ENCODE assay signal across 16 cellular contexts in genomic region chr7:50952544-50952943, GRCh38.
DNase-seq lines count a peak whose midpoint lies in the region; ATAC-seq and TF ChIP-seq lines count a peak whose summit lies in the region.
"Had no signal": no experiment of that assay in that cellular context is flagged by ENCODE, and none has a peak within 500 bp of the region (broad histone marks: within the 10 kb centered on the region; RNA-seq: fewer than 3 reads in every experiment).

No MANE protein-coding gene starts in this region.

- H3K79me2 ChIP-seq in mammary epithelial cell (ENCODE audit: insufficient read depth, low read length), result no peaks in the 10 kb centered on the region
- no peaks in the 10 kb centered on the region for H3K79me2 ChIP-seq in PC-9 (ENCODE audit: low read depth)
- no peaks in the 10 kb centered on the region for H3K79me2 ChIP-seq in neural progenitor cell (ENCODE audit: low read depth)

- H3K4me3 Mint-ChIP-seq in MCF 10A (ENCODE audit: unreplicated experiment) (no peak overlapping the region), neural progenitor cell (no peak overlapping the region)
- H3K4me3 Mint-ChIP-seq in stimulated activated memory B cell treated with anti-CD40 and anti-IgM and Interleukin-4, amounts not matched to agents 10 μg/mL and 1 μg/mL and 100 μg/mL, for 72 hours, result no peak overlapping the region
- H3K4me3 Mint-ChIP-seq: CD4-positive, alpha-beta T cell; GM23338 had no signal

- TF ChIP-seq EP300 in stomach (IDR thresholded peaks at IDR 0.05), result no peak

- ATAC-seq in stimulated activated memory B cell treated with anti-CD40 and anti-IgM and Interleukin-4, amounts not matched to agents 10 μg/mL and 1 μg/mL and 100 μg/mL, for 72 hours, result no peak
- ATAC-seq: GM12878, GM23338 had no signal

- H3K27me3 Mint-ChIP-seq in MCF 10A (ENCODE audit: insufficient read depth, unreplicated experiment), result no peaks in the 10 kb centered on the region
- no peaks in the 10 kb centered on the region for H3K27me3 Mint-ChIP-seq in neural progenitor cell (ENCODE audit: insufficient read depth, low read depth)
- no peaks in the 10 kb centered on the region for H3K27me3 Mint-ChIP-seq in stimulated activated memory B cell treated with anti-CD40 and anti-IgM and Interleukin-4, amounts not matched to agents 10 μg/mL and 1 μg/mL and 100 μg/mL, for 72 hours

- no peak overlapping the region for H3K4me3 ChIP-seq in mammary epithelial cell (replicated peaks in 1 of 3; ENCODE audit: insufficient read depth in 1 of 3, low read depth in 2 of 3, low read length in 3 of 3)
- H3K4me3 ChIP-seq in BLaER1, result no peak overlapping the region
- H3K4me3 ChIP-seq in PC-9, result no peak overlapping the region
- no peak overlapping the region for H3K4me3 ChIP-seq in neural progenitor cell
- H3K4me3 ChIP-seq in stomach, result no peak overlapping the region
- H3K4me3 ChIP-seq: GM12878, GM23338 had no signal

- H3K9me3 ChIP-seq in mammary epithelial cell (replicated peaks; ENCODE audit: insufficient read depth, low read length) (no peaks in the 10 kb centered on the region), BLaER1 (peaks cover 12% of the 10 kb centered on the region; the same call in 1 of the 2 replicates), PC-9 (ENCODE audit: insufficient read depth, low read depth) (peaks cover 19% of the 10 kb centered on the region; the same call in 1 of the 2 replicates), neural progenitor cell (ENCODE audit: low read depth) (peaks cover 10% of the 10 kb centered on the region), stomach (peaks cover 0 to 16% (median 12%) of the 10 kb centered on the region in 4 donors)

- no TSS peak for BruUV-seq in MCF 10A (replicated peaks; lab: Mats Ljungman, UMichigan)
- BruUV-seq in mammary epithelial cell (replicated peaks; lab: Mats Ljungman, UMichigan), result no TSS peak
- no TSS peak for BruUV-seq in PC-9 (replicated peaks; lab: Mats Ljungman, UMichigan)

- no peaks in the 10 kb centered on the region for H3K9me2 ChIP-seq in PC-9 (ENCODE audit: insufficient read depth)

- H3K9ac ChIP-seq in mammary epithelial cell (ENCODE audit: insufficient read depth, low read length) (no peak overlapping the region), BLaER1 (no peak overlapping the region), neural progenitor cell (no peak overlapping the region)

- POLR2A ChIA-PET in MCF 10A (lab: Yijun Ruan, JAX) (interaction anchor here (0.7 to 1.3 kb wide), 2 partner anchors 11 to 35 kb away, joined by 4 to 5 read pairs; no protein-coding TSS in a partner anchor), PC-9 (lab: Charles Lee; ENCODE audit: unreplicated experiment) (no interaction called here), HEK293T (lab: Yijun Ruan, JAX) (no interaction called here)

- H3K36me3 Mint-ChIP-seq in MCF 10A (ENCODE audit: insufficient read depth, unreplicated experiment) (no peaks in the 10 kb centered on the region), neural progenitor cell (peaks cover 2% of the 10 kb centered on the region)
- no peaks in the 10 kb centered on the region for H3K36me3 Mint-ChIP-seq in stimulated activated memory B cell treated with anti-CD40 and anti-IgM and Interleukin-4, amounts not matched to agents 10 μg/mL and 1 μg/mL and 100 μg/mL, for 72 hours

- no peak overlapping the region for H3K27ac ChIP-seq in mammary epithelial cell (ENCODE audit: insufficient read depth, low read depth, low read length)
- no peak overlapping the region for H3K27ac ChIP-seq in BLaER1
- H3K27ac ChIP-seq in PC-9, result peak overlapping the region; percentile 87
- H3K27ac ChIP-seq in neural progenitor cell, result no peak overlapping the region
- H3K27ac ChIP-seq in stomach, result no peak overlapping the region

- DNase-seq in MCF 10A (ENCODE audit: unreplicated experiment) (peak; percentile 9), mammary epithelial cell (no peak), PC-9 (no peak), neural progenitor cell (ENCODE audit: low spot score) (peak; percentile 19), stomach (no peak), HEK293T (ENCODE audit: extremely low spot score) (no peak)
- DNase-seq: 8988T; C1 segment of cervical spinal cord; Calu3; CD4-positive, alpha-beta T cell; DMS 273 treated with DMSO at 0.1 percent for 48 hours; H7 had no signal

- H3K9me3 Mint-ChIP-seq in MCF 10A (ENCODE audit: unreplicated experiment), result peaks cover 27% of the 10 kb centered on the region
- peaks cover 26% of the 10 kb centered on the region for H3K9me3 Mint-ChIP-seq in neural progenitor cell
- peaks cover 21% of the 10 kb centered on the region for H3K9me3 Mint-ChIP-seq in stimulated activated memory B cell treated with anti-CD40 and anti-IgM and Interleukin-4, amounts not matched to agents 10 μg/mL and 1 μg/mL and 100 μg/mL, for 72 hours

- H4K20me1 ChIP-seq in mammary epithelial cell (ENCODE audit: insufficient read depth, low read length) (no peaks in the 10 kb centered on the region), BLaER1 (no peaks in the 10 kb centered on the region), PC-9 (ENCODE audit: insufficient read depth) (no peaks in the 10 kb centered on the region), neural progenitor cell (ENCODE audit: low read depth) (no peaks in the 10 kb centered on the region)

- H3K36me3 ChIP-seq in mammary epithelial cell (ENCODE audit: insufficient read depth, low read length) (no peaks in the 10 kb centered on the region), BLaER1 (no peaks in the 10 kb centered on the region), PC-9 (ENCODE audit: low read depth) (peaks cover 5% of the 10 kb centered on the region; the same call in 1 of the 2 replicates), neural progenitor cell (peaks cover 7% of the 10 kb centered on the region), stomach (no peaks in the 10 kb centered on the region)

- H3K27ac Mint-ChIP-seq in MCF 10A (ENCODE audit: low read depth, unreplicated experiment) (peak overlapping the region; percentile 29), neural progenitor cell (no peak overlapping the region)
- H3K27ac Mint-ChIP-seq in stimulated activated memory B cell treated with anti-CD40 and anti-IgM and Interleukin-4, amounts not matched to agents 10 μg/mL and 1 μg/mL and 100 μg/mL, for 72 hours, result no peak overlapping the region
- H3K27ac Mint-ChIP-seq: CD4-positive, alpha-beta T cell; GM23338 had no signal

- H3K4me2 ChIP-seq in mammary epithelial cell (ENCODE audit: insufficient read depth, low read depth, low read length) (no peak overlapping the region), BLaER1 (peak overlapping the region; percentile 59), PC-9 (no peak overlapping the region), neural progenitor cell (peak overlapping the region; percentile 32)
- H3K4me2 ChIP-seq: GM23338 had no signal

- 14% methylated on average over 3 of the region's 3 CpGs for WGBS in mammary epithelial cell (ENCODE audit: low coverage, missing lambda C conversion rate)
- 23 to 34% (median 30%) methylated on average over 3 of the region's 3 CpGs for WGBS in stomach, 5 donors

- H3K4me1 Mint-ChIP-seq in MCF 10A (ENCODE audit: insufficient read depth, unreplicated experiment) (peaks cover 20% of the 10 kb centered on the region), neural progenitor cell (peaks cover 27% of the 10 kb centered on the region)
- no peaks in the 10 kb centered on the region for H3K4me1 Mint-ChIP-seq in stimulated activated memory B cell treated with anti-CD40 and anti-IgM and Interleukin-4, amounts not matched to agents 10 μg/mL and 1 μg/mL and 100 μg/mL, for 72 hours

- H3F3A ChIP-seq in PC-9 (ENCODE audit: insufficient read depth, low read depth) (peaks cover 19% of the 10 kb centered on the region), neural progenitor cell (ENCODE audit: low read depth) (peaks cover 8% of the 10 kb centered on the region)

- intact Hi-C loops in MCF 10A (cut with micrococcal nuclease) (no loop called here), mammary epithelial cell (cut with micrococcal nuclease) (no loop called here), PC-9 (cut with micrococcal nuclease; ENCODE audit: unreplicated experiment) (loop anchor here (5.0 kb wide), 1 partner anchor 155 kb away; no protein-coding TSS in a partner anchor), stomach (cut with DNase I; ENCODE audit: low total_unique reads) (no loop called here)

- no peaks in the 10 kb centered on the region for H3K27me3 ChIP-seq in mammary epithelial cell (ENCODE audit: insufficient read depth, low read length)
- no peaks in the 10 kb centered on the region for H3K27me3 ChIP-seq in BLaER1
- H3K27me3 ChIP-seq in PC-9 (ENCODE audit: insufficient read depth, low read depth), result no peaks in the 10 kb centered on the region
- H3K27me3 ChIP-seq in neural progenitor cell, result no peaks in the 10 kb centered on the region
- H3K27me3 ChIP-seq in stomach, result no peaks in the 10 kb centered on the region

- CTCF ChIA-PET in MCF 10A (lab: Yijun Ruan, JAX), result interaction anchor here (0.7 kb wide), 2 partner anchors 115 to 790 kb away, joined by 3 to 4 read pairs; no protein-coding TSS in a partner anchor
- CTCF ChIA-PET in mammary epithelial cell (lab: Charles Lee; ENCODE audit: low non-redundant PET), result no interaction called here
- CTCF ChIA-PET in PC-9 (lab: Charles Lee), result no interaction called here
- CTCF ChIA-PET in HEK293T (lab: Yijun Ruan, JAX), result interaction anchor here (0.6 kb wide), 1 partner anchor 477 kb away, joined by 3 read pairs; no protein-coding TSS in a partner anchor

- no peak for TF ChIP-seq CTCF in MCF 10A (IDR thresholded peaks at IDR 0.05; ENCODE audit: unreplicated experiment)
- TF ChIP-seq CTCF in mammary epithelial cell (conservative IDR thresholded peaks at IDR 0.05 in 1 of 2, IDR thresholded peaks at IDR 0.05 in 1 of 2; ENCODE audit: extremely low read depth in 1 of 2, insufficient read depth in 1 of 2, low read depth in 1 of 2, low read length in 2 of 2), result no peak
- no peak for TF ChIP-seq CTCF in PC-9 (conservative IDR thresholded peaks at IDR 0.05)
- TF ChIP-seq CTCF in neural progenitor cell (IDR thresholded peaks at IDR 0.05), result no peak
- TF ChIP-seq CTCF in stomach (IDR thresholded peaks at IDR 0.05), result no peak

- TF ChIP-seq POLR2A in stomach (IDR thresholded peaks at IDR 0.05), result no peak

- H2AFZ ChIP-seq in mammary epithelial cell (ENCODE audit: low read depth, low read length) (no peak overlapping the region), PC-9 (no peak overlapping the region; the same call in 1 of the 2 replicates), neural progenitor cell (replicated peaks) (no peak overlapping the region)
- H2AFZ ChIP-seq: GM23338 had no signal

- no peaks in the 10 kb centered on the region for H3K4me1 ChIP-seq in mammary epithelial cell (ENCODE audit: insufficient read depth, low read length)
- peaks cover 49% of the 10 kb centered on the region for H3K4me1 ChIP-seq in BLaER1
- H3K4me1 ChIP-seq in PC-9 (replicated peaks; ENCODE audit: insufficient read depth), result peaks cover 38% of the 10 kb centered on the region
- H3K4me1 ChIP-seq in neural progenitor cell, result peaks cover 23% of the 10 kb centered on the region
- H3K4me1 ChIP-seq in stomach, result no peaks in the 10 kb centered on the region

- in situ Hi-C loops in mammary epithelial cell (cut with MboI; ENCODE audit: low sequenced_read_pairs in 2 of 2), result no loop called here

- dilution Hi-C loops in mammary epithelial cell (cut with HindIII; ENCODE audit: low sequenced_read_pairs), result no loop called here

TF ChIP-seq in HEK293T, 16 proteins besides CTCF, POLR2A, EP300 and RAD21 (continues in another document):
- TF ChIP-seq LEF1 (IDR thresholded peaks at IDR 0.05; ENCODE audit: borderline replicate concordance) (no peak), CTBP1 (IDR thresholded peaks at IDR 0.05; ENCODE audit: borderline replicate concordance) (no peak), TARDBP (IDR thresholded peaks at IDR 0.05) (no peak)

Comparison
In these comparisons a context has a peak if more than half of its experiments do, and no peak if none do; other contexts are left out.
1. DNase-seq: peak in MCF 10A (single experiment) and neural progenitor cell (single experiment); none in mammary epithelial cell (single experiment), PC-9 (0 of 2), stomach (single experiment) and HEK293T (single experiment).
2. CTCF ChIA-PET loops: an anchor here in MCF 10A (0.7 kb wide) and HEK293T (0.6 kb wide); none called in mammary epithelial cell and PC-9.
3. H3K4me2 ChIP-seq: peak in BLaER1 (single experiment) and neural progenitor cell (single experiment); none in mammary epithelial cell (single experiment) and PC-9 (single experiment).